ENCODE assay signal across 18 cellular contexts in genomic region chr7:116461500-116461899, GRCh38. TPM values are rescaled to one million over a fixed set of nuclear protein-coding genes. Genes with fewer than 3 reads are reported as not detected.
DNase-seq lines count a peak whose midpoint lies in the region; TF ChIP-seq lines count a peak whose summit lies in the region.
"Had no signal": no experiment of that assay in that cellular context is flagged by ENCODE, and none has a peak within 500 bp of the region (broad histone marks: within the 10 kb centered on the region; RNA-seq: fewer than 3 reads in every experiment).

No MANE protein-coding gene starts in this region.

- H3K4me2 ChIP-seq in OCI-LY3 (ENCODE audit: low read length), result no peak overlapping the region
- H3K4me2 ChIP-seq: BLaER1 treated with 17β-estradiol and CSF1 and Interleukin-3, amounts not matched to agents 10 nM and 100 nM had no signal

- H3K9me3 ChIP-seq in OCI-LY3 (ENCODE audit: insufficient read depth, low read length) (no peaks in the 10 kb centered on the region), esophagus muscularis mucosa (no peaks in the 10 kb centered on the region)
- H3K9me3 ChIP-seq: BLaER1 treated with 17β-estradiol and CSF1 and Interleukin-3, amounts not matched to agents 10 nM and 100 nM had no signal

- TF ChIP-seq EP300 in esophagus muscularis mucosa (IDR thresholded peaks at IDR 0.05), result no peak

- H3K79me2 ChIP-seq in OCI-LY3 (ENCODE audit: low read length), result no peaks in the 10 kb centered on the region

- no peak overlapping the region for H3K4me3 ChIP-seq in BJ (ENCODE audit: low read depth, low read length)
- no peak overlapping the region for H3K4me3 ChIP-seq in OCI-LY3 (ENCODE audit: low read length)
- no peak overlapping the region for H3K4me3 ChIP-seq in H7 (ENCODE audit: insufficient read depth, low read depth, low read length)
- H3K4me3 ChIP-seq in esophagus muscularis mucosa, result no peak overlapping the region
- H3K4me3 ChIP-seq: BLaER1 treated with 17β-estradiol and CSF1 and Interleukin-3, amounts not matched to agents 10 nM and 100 nM had no signal

- H3K36me3 Mint-ChIP-seq in chondrocyte (ENCODE audit: low read depth) (no peaks in the 10 kb centered on the region), neural crest cell (ENCODE audit: low read depth) (no peaks in the 10 kb centered on the region)
- H3K36me3 Mint-ChIP-seq: activated naive CD4-positive, alpha-beta T cell treated with anti-CD3 and anti-CD28 coated beads, Interleukin-2, amount 50 U/mL, for 24 hours had no signal

- DNase-seq in BJ (ENCODE audit: low read depth) (no peak), chondrocyte (ENCODE audit: low spot score) (no peak), neural crest cell (ENCODE audit: low read depth, low spot score) (no peak), H7 (no peak), esophagus muscularis mucosa (ENCODE audit: extremely low spot score) (no peak), NCI-H69 (lab: John Stamatoyannopoulos, UW) (no peak)
- DNase-seq: activated CD8-positive, alpha-beta memory T cell treated with anti-CD3 and anti-CD28 coated beads for 24 hours; activated T-cell treated with anti-CD3 and anti-CD28 coated beads, Interleukin-2, amount 50 U/mL, for 48 hours; cortex of kidney; left ventricle myocardium superior; NCI-H1417; NCI-H524 treated with DMSO at 0.1 percent for 48 hours; right cardiac atrium; stimulated activated naive CD4-positive, alpha-beta T cell had no signal

- peaks cover 20% of the 10 kb centered on the region for H3K4me1 ChIP-seq in OCI-LY3 (ENCODE audit: low read length)
- H3K4me1 ChIP-seq in esophagus muscularis mucosa, result peaks cover 7 to 12% (median 8%) of the 10 kb centered on the region in 4 donors
- H3K4me1 ChIP-seq: BLaER1 treated with 17β-estradiol and CSF1 and Interleukin-3, amounts not matched to agents 10 nM and 100 nM had no signal

- H3K36me3 ChIP-seq in BJ (ENCODE audit: control insufficient read depth, insufficient read depth, low read length), result no peaks in the 10 kb centered on the region
- H3K36me3 ChIP-seq in OCI-LY3 (replicated peaks; ENCODE audit: low read depth, low read length), result no peaks in the 10 kb centered on the region
- no peaks in the 10 kb centered on the region for H3K36me3 ChIP-seq in H7 (replicated peaks; ENCODE audit: control insufficient read depth, insufficient read depth, low read length)
- H3K36me3 ChIP-seq in esophagus muscularis mucosa, result no peaks in the 10 kb centered on the region
- H3K36me3 ChIP-seq: BLaER1 treated with 17β-estradiol and CSF1 and Interleukin-3, amounts not matched to agents 10 nM and 100 nM had no signal

- H2AFZ ChIP-seq in OCI-LY3 (ENCODE audit: low read depth, low read length), result no peak overlapping the region

- TF ChIP-seq CTCF in BJ (IDR thresholded peaks at IDR 0.05; ENCODE audit: insufficient read depth, low read depth, low read length), result peak; percentile 7; the same call in 1 of the 2 replicates
- TF ChIP-seq CTCF in OCI-LY3 (IDR thresholded peaks at IDR 0.05; ENCODE audit: low read depth, low read length), result peak; percentile 13; the same call in 1 of the 2 replicates
- TF ChIP-seq CTCF in chondrocyte (IDR thresholded peaks at IDR 0.05), result peak; percentile 66
- TF ChIP-seq CTCF in neural crest cell (conservative IDR thresholded peaks at IDR 0.05), result peak; percentile 31
- TF ChIP-seq CTCF in esophagus muscularis mucosa (IDR thresholded peaks at IDR 0.05), result no peak

- no peak overlapping the region for H3K9ac ChIP-seq in OCI-LY3 (ENCODE audit: low read length)
- H3K9ac ChIP-seq: BLaER1 treated with 17β-estradiol and CSF1 and Interleukin-3, amounts not matched to agents 10 nM and 100 nM had no signal

- TF ChIP-seq POLR2A in esophagus muscularis mucosa (IDR thresholded peaks at IDR 0.05; ENCODE audit: low read depth), result no peak

- H3K27me3 Mint-ChIP-seq in chondrocyte (ENCODE audit: low read depth) (no peaks in the 10 kb centered on the region), neural crest cell (ENCODE audit: low read depth) (no peaks in the 10 kb centered on the region)

- CTCF ChIA-PET in BJ (lab: Yijun Ruan, JAX), result no interaction called here

- no peaks in the 10 kb centered on the region for H4K20me1 ChIP-seq in OCI-LY3 (ENCODE audit: insufficient read depth, low read length)
- H4K20me1 ChIP-seq: BLaER1 treated with 17β-estradiol and CSF1 and Interleukin-3, amounts not matched to agents 10 nM and 100 nM had no signal

- H3K27me3 ChIP-seq in BJ (ENCODE audit: control insufficient read depth, insufficient read depth, low read length) (no peaks in the 10 kb centered on the region), OCI-LY3 (ENCODE audit: low read depth, low read length) (no peaks in the 10 kb centered on the region), H7 (ENCODE audit: control insufficient read depth, insufficient read depth, low read length) (no peaks in the 10 kb centered on the region), esophagus muscularis mucosa (no peaks in the 10 kb centered on the region)
- H3K27me3 ChIP-seq: BLaER1 treated with 17β-estradiol and CSF1 and Interleukin-3, amounts not matched to agents 10 nM and 100 nM had no signal

- no peak overlapping the region for H3K4me3 Mint-ChIP-seq in chondrocyte (ENCODE audit: unreplicated experiment)
- H3K4me3 Mint-ChIP-seq in neural crest cell, result no peak overlapping the region
- H3K4me3 Mint-ChIP-seq: activated naive CD4-positive, alpha-beta T cell treated with anti-CD3 and anti-CD28 coated beads, Interleukin-2, amount 50 U/mL, for 24 hours; T-helper 2 cell treated with Interferon-gamma antibody and Interleukin-4, amounts not matched to agents 5 μg/mL and 100 μg/mL, for 36 hours had no signal

- H3K4me1 Mint-ChIP-seq in chondrocyte (ENCODE audit: low read depth), result peaks cover 14% of the 10 kb centered on the region
- no peaks in the 10 kb centered on the region for H3K4me1 Mint-ChIP-seq in neural crest cell
- H3K4me1 Mint-ChIP-seq: activated naive CD4-positive, alpha-beta T cell treated with anti-CD3 and anti-CD28 coated beads, Interleukin-2, amount 50 U/mL, for 24 hours had no signal

- no peak overlapping the region for H3K27ac Mint-ChIP-seq in chondrocyte (ENCODE audit: unreplicated experiment)
- H3K27ac Mint-ChIP-seq in neural crest cell (ENCODE audit: unreplicated experiment), result no peak overlapping the region
- H3K27ac Mint-ChIP-seq: activated naive CD4-positive, alpha-beta T cell treated with anti-CD3 and anti-CD28 coated beads, Interleukin-2, amount 50 U/mL, for 24 hours; T-helper 2 cell treated with Interferon-gamma antibody and Interleukin-4, amounts not matched to agents 5 μg/mL and 100 μg/mL, for 36 hours had no signal

- intact Hi-C loops in esophagus muscularis mucosa (cut with DNase I), result no loop called here

- H3K9me3 Mint-ChIP-seq in chondrocyte (ENCODE audit: low read depth), result no peaks in the 10 kb centered on the region
- H3K9me3 Mint-ChIP-seq in neural crest cell, result no peaks in the 10 kb centered on the region
- H3K9me3 Mint-ChIP-seq: activated naive CD4-positive, alpha-beta T cell treated with anti-CD3 and anti-CD28 coated beads, Interleukin-2, amount 50 U/mL, for 24 hours; T-helper 2 cell treated with Interferon-gamma antibody and Interleukin-4, amounts not matched to agents 5 μg/mL and 100 μg/mL, for 36 hours had no signal

- H3K27ac ChIP-seq in OCI-LY3 (ENCODE audit: low read length), result no peak overlapping the region
- H3K27ac ChIP-seq in esophagus muscularis mucosa (replicated peaks in 1 of 4), result no peak overlapping the region
- H3K27ac ChIP-seq: BLaER1 treated with 17β-estradiol and CSF1 and Interleukin-3, amounts not matched to agents 10 nM and 100 nM had no signal

- POLR2A ChIA-PET in BJ (lab: Charles Lee), result no interaction called here

RNA-seq across cellular contexts. Expression of gene CAV2, which starts 38.0 kb away (rescaled TPM):
- polyA plus RNA-seq in BJ (2011; rRNA removed), result 245 and 263 TPM in 2 replicates
- 116 and 163 TPM in 2 replicates for polyA minus RNA-seq in BJ (2011; rRNA and poly(A)+ RNA removed)
- total RNA-seq in chondrocyte (82.1 to 127 TPM (median 116 TPM) in 3 replicates), neural crest cell (1.6 and 1.9 TPM in 2 replicates), esophagus muscularis mucosa (100 to 1,000 TPM; 125 to 148 (median 129) TPM)
- total RNA-seq in H7 (2014; rRNA removed; shearing (Covaris generic)), result 8.0 and 9.5 TPM in 2 replicates

Comparison
In these comparisons a context has a peak if more than half of its experiments do, and no peak if none do; other contexts are left out.
1. CTCF ChIP-seq: peak in BJ (single experiment), OCI-LY3 (single experiment), chondrocyte (single experiment) and neural crest cell (single experiment); none in esophagus muscularis mucosa (0 of 3).